Comparison of ENCODE assay signal across 8 cellular contexts in genomic region chr14:23301288-23301968, GRCh38. TPM values are rescaled to one million over a fixed set of nuclear protein-coding genes. Genes with fewer than 3 reads are reported as not detected.
DNase-seq lines count a peak whose midpoint lies in the region; ATAC-seq and TF ChIP-seq lines count a peak whose summit lies in the region.

No MANE protein-coding gene starts in this region.

- peak overlapping the region; percentile 97 for H3K4me3 Mint-ChIP-seq in central memory CD8-positive, alpha-beta T cell

- peaks cover 18% of the 10 kb centered on the region for H3K36me3 Mint-ChIP-seq in central memory CD8-positive, alpha-beta T cell (ENCODE audit: insufficient read depth)

- H3K9me3 Mint-ChIP-seq in central memory CD8-positive, alpha-beta T cell, result no peaks in the 10 kb centered on the region

- DNase-seq in AG20443 (ENCODE audit: low spot score) (peak; percentile 98), NCI-H226 (peak; percentile 97), kidney epithelial cell (ENCODE audit: low read depth) (peak; percentile 87)
- peak; percentile 89 for DNase-seq in activated CD4-positive, CD25-positive, alpha-beta regulatory T cell treated with anti-CD3 and anti-CD28 coated beads, Interleukin-2, amount 50 U/mL, for 16 hours (ENCODE audit: low read depth, low spot score)
- peak; percentile 96 to 97 for DNase-seq in central memory CD8-positive, alpha-beta T cell (ENCODE audit: low spot score in 2 of 2)
- peak; percentile 98 for DNase-seq in stimulated activated CD4-positive, alpha-beta T cell treated with anti-CD3 and anti-CD28 coated beads, Interleukin-15, amount 100 ng/mL, for 24 hours

- H3K36me3 ChIP-seq in kidney epithelial cell (ENCODE audit: control insufficient read depth, insufficient read depth, low read length), result no peaks in the 10 kb centered on the region

- no peaks in the 10 kb centered on the region for H3K27me3 ChIP-seq in kidney epithelial cell (ENCODE audit: control insufficient read depth, insufficient read depth, low read length)

- peak overlapping the region; percentile 63 for H3K4me3 ChIP-seq in kidney epithelial cell (ENCODE audit: low read depth, low read length)

- TF ChIP-seq CTCF in kidney epithelial cell (IDR thresholded peaks at IDR 0.05; ENCODE audit: insufficient read depth, low read length, poor library complexity, severe bottlenecking), result peak; percentile 70

- peak; percentile 77 for ATAC-seq in GM19025 (IDR thresholded peaks at IDR 0.05; ENCODE audit: low read depth, unreplicated experiment)
- peak; percentile 78 for ATAC-seq in HG03280 (IDR thresholded peaks at IDR 0.05; ENCODE audit: unreplicated experiment)
- ATAC-seq in central memory CD8-positive, alpha-beta T cell (replicated peaks; ENCODE audit: extremely low read depth, poor library complexity, severe bottlenecking), result peak; percentile 78

- H3K27ac Mint-ChIP-seq in central memory CD8-positive, alpha-beta T cell (ENCODE audit: low read depth), result peak overlapping the region; percentile 93

- H3K27me3 Mint-ChIP-seq in central memory CD8-positive, alpha-beta T cell, result peaks cover 9% of the 10 kb centered on the region

- H3K4me1 Mint-ChIP-seq in central memory CD8-positive, alpha-beta T cell, result peaks cover 34% of the 10 kb centered on the region

RNA-seq across cellular contexts. Expression of gene PPP1R3E, which starts 1.2 kb away (rescaled TPM):
- 2.5 and 2.9 TPM in 2 replicates for total RNA-seq in kidney epithelial cell

RNA-seq across cellular contexts. Expression of gene BCL2L2, which starts 5.2 kb away (rescaled TPM):
- total RNA-seq in kidney epithelial cell, result 16.2 and 21.3 TPM in 2 replicates

RNA-seq across cellular contexts. Expression of gene HOMEZ, which starts 15.5 kb away (rescaled TPM):
- total RNA-seq in kidney epithelial cell, result 11.9 and 24.3 TPM in 2 replicates

RNA-seq across cellular contexts. Expression of gene PABPN1, which starts 19.8 kb away (rescaled TPM):
- total RNA-seq in kidney epithelial cell, result 61.4 and 70.7 TPM in 2 replicates

RNA-seq across cellular contexts. Expression of gene SLC22A17, which starts 51.3 kb away (rescaled TPM):
- 7.8 and 13.1 TPM in 2 replicates for total RNA-seq in kidney epithelial cell

Comparison
In these comparisons a context has a peak if more than half of its experiments do, and no peak if none do; other contexts are left out.
1. Peak in every context shown above with its lines: DNase-seq, ATAC-seq and H3K4me3 ChIP-seq.